In genomic region chr2:85706604-85707296, GRCh38 we compare ENCODE assay signal across 10 cellular contexts. TPM values are rescaled to one million over a fixed set of nuclear protein-coding genes. Genes with fewer than 3 reads are reported as not detected.
A peak's percentile ranks its signal among the peaks of the same experiment; 100 is the strongest.
DNase-seq lines count a peak whose midpoint lies in the region; ATAC-seq and TF ChIP-seq lines count a peak whose summit lies in the region.
"Had no signal": no experiment of that assay in that cellular context is flagged by ENCODE, and none has a peak within 500 bp of the region (broad histone marks: within the 10 kb centered on the region; RNA-seq: fewer than 3 reads in every experiment).

No MANE protein-coding gene starts in this region.

- H3K27ac ChIP-seq in PC-3 (ENCODE audit: low read length) (no peak overlapping the region), gastroesophageal sphincter (peak overlapping the region in 3 of 4 donors; percentile 63 to 80 (median 74))

- TF ChIP-seq EP300 in gastroesophageal sphincter (IDR thresholded peaks at IDR 0.05), result no peak

- intact Hi-C loops in PC-3 (cut with micrococcal nuclease) (loop anchor here (1.0 kb wide), 2 partner anchors 27 to 69 kb away; no protein-coding TSS in a partner anchor), sciatic nerve (cut with DNase I) (no loop called here), mucosa of descending colon (cut with DNase I, micrococcal nuclease) (no loop called here)

- POLR2A ChIA-PET in PC-3 (lab: Charles Lee; ENCODE audit: unreplicated experiment), result no interaction called here

- no peak overlapping the region for H3K9ac ChIP-seq in PC-3 (ENCODE audit: low read length)

- 0 out of 2 replicates have a peak overlapping the region, but pooled peaks have one; percentile 11 for H3K4me2 ChIP-seq in PC-3 (ENCODE audit: low read length)

- no peaks in the 10 kb centered on the region for H3K36me3 Mint-ChIP-seq in progenitor cell of endocrine pancreas (ENCODE audit: insufficient read depth)

- H3K9me2 ChIP-seq in PC-3 (replicated peaks; ENCODE audit: low read length), result no peaks in the 10 kb centered on the region

- H2AFZ ChIP-seq in PC-3 (ENCODE audit: low read length), result no peak overlapping the region

- no peaks in the 10 kb centered on the region for H3K9me3 ChIP-seq in PC-3 (ENCODE audit: low read length)
- no peaks in the 10 kb centered on the region for H3K9me3 ChIP-seq in gastroesophageal sphincter
- H3K9me3 ChIP-seq in mucosa of descending colon, result no peaks in the 10 kb centered on the region

- no peak overlapping the region for H3K4me3 ChIP-seq in PC-3 (ENCODE audit: low read length)
- H3K4me3 ChIP-seq in gastroesophageal sphincter, result no peak overlapping the region
- H3K4me3 ChIP-seq in mucosa of descending colon, result no peak overlapping the region

- H3K9me3 Mint-ChIP-seq in progenitor cell of endocrine pancreas (ENCODE audit: low read depth), result no peaks in the 10 kb centered on the region
- H3K9me3 Mint-ChIP-seq: activated naive CD4-positive, alpha-beta T cell treated with anti-CD3 and anti-CD28 coated beads for 36 hours had no signal

- H3K79me2 ChIP-seq in PC-3 (ENCODE audit: low read length), result no peaks in the 10 kb centered on the region

- H3K27ac Mint-ChIP-seq in progenitor cell of endocrine pancreas, result no peak overlapping the region
- H3K27ac Mint-ChIP-seq: activated naive CD4-positive, alpha-beta T cell treated with anti-CD3 and anti-CD28 coated beads for 36 hours had no signal

- ATAC-seq in GM18505 (IDR thresholded peaks at IDR 0.05; ENCODE audit: unreplicated experiment) (peak; percentile 3), PC-3 (no peak), gastroesophageal sphincter (no peak), sciatic nerve (peak; percentile 33), mucosa of descending colon (no peak), HG02981 (IDR thresholded peaks at IDR 0.05; ENCODE audit: unreplicated experiment) (no peak)

- H3K36me3 ChIP-seq in PC-3 (ENCODE audit: low read depth, low read length) (no peaks in the 10 kb centered on the region), gastroesophageal sphincter (no peaks in the 10 kb centered on the region), mucosa of descending colon (ENCODE audit: low read depth) (no peaks in the 10 kb centered on the region)

- no TSS peak for BruUV-seq in PC-3 (replicated peaks; lab: Mats Ljungman, UMichigan)

- H3K27me3 ChIP-seq in PC-3 (ENCODE audit: low read length) (no peaks in the 10 kb centered on the region), gastroesophageal sphincter (no peaks in the 10 kb centered on the region)

- no peaks in the 10 kb centered on the region for H3F3A ChIP-seq in PC-3 (ENCODE audit: low read length, unreplicated experiment)

- H3K4me1 ChIP-seq in PC-3 (ENCODE audit: insufficient read depth, low read length) (peaks cover 34% of the 10 kb centered on the region), gastroesophageal sphincter (peaks cover 0 to 33% (median 12%) of the 10 kb centered on the region in 3 donors), mucosa of descending colon (ENCODE audit: low read depth) (peaks cover 12% of the 10 kb centered on the region)

- CTCF ChIA-PET in PC-3 (lab: Charles Lee), result interaction anchor here (0.5 to 1.0 kb wide), 3 partner anchors 35 to 69 kb away, joined by 3 read pairs; no protein-coding TSS in a partner anchor

- TF ChIP-seq POLR2A in GM18505 (IDR thresholded peaks at IDR 0.05; ENCODE audit: borderline replicate concordance, extremely low read depth, insufficient read depth, insufficient read length) (no peak), gastroesophageal sphincter (IDR thresholded peaks at IDR 0.05) (no peak)

- no peak overlapping the region for H3K4me3 Mint-ChIP-seq in progenitor cell of endocrine pancreas (ENCODE audit: low read depth)
- H3K4me3 Mint-ChIP-seq: activated naive CD4-positive, alpha-beta T cell treated with anti-CD3 and anti-CD28 coated beads for 36 hours had no signal

- H3K27me3 Mint-ChIP-seq in progenitor cell of endocrine pancreas, result peaks cover 50% of the 10 kb centered on the region

- no peak for DNase-seq in PC-3
- no peak for DNase-seq in sciatic nerve (ENCODE audit: low spot score)
- DNase-seq in stimulated activated CD4-positive, alpha-beta T cell treated with anti-CD3 and anti-CD28 coated beads, Interleukin-2, amount 100 ng/mL, for 48 hours, result no peak
- no peak for DNase-seq in mucosa of descending colon
- DNase-seq in progenitor cell of endocrine pancreas (ENCODE audit: low spot score, unreplicated experiment), result no peak

- H3K4me1 Mint-ChIP-seq in progenitor cell of endocrine pancreas (ENCODE audit: low read depth), result peaks cover 8% of the 10 kb centered on the region

- no peak for TF ChIP-seq CTCF in PC-3 (conservative IDR thresholded peaks at IDR 0.05; ENCODE audit: low read depth, low read length)
- no peak for TF ChIP-seq CTCF in gastroesophageal sphincter (IDR thresholded peaks at IDR 0.05)
- TF ChIP-seq CTCF in mucosa of descending colon (IDR thresholded peaks at IDR 0.05), result no peak
- no peak for TF ChIP-seq CTCF in progenitor cell of endocrine pancreas (IDR thresholded peaks at IDR 0.05; ENCODE audit: unreplicated experiment)

- H4K20me1 ChIP-seq in PC-3 (ENCODE audit: low read length), result no peaks in the 10 kb centered on the region

- WGBS in gastroesophageal sphincter (ENCODE audit: low coverage in 1 of 2), 2 donors, result 86 to 90% methylated on average over 2 to 9 of the region's 10 CpGs

RNA-seq across cellular contexts. Expression of gene GNLY, which starts 12.6 kb away (rescaled TPM):
- not detected in 2 replicates for total RNA-seq in PC-3 (2014; rRNA removed)
- total RNA-seq in gastroesophageal sphincter, result 1 to 10 TPM in 1 of 4 donors, under 1 TPM in 1, not detected in 2; 0.54 to 3.1 TPM
- total RNA-seq in sciatic nerve, result 8.4 TPM
- total RNA-seq in mucosa of descending colon, result 1 to 10 TPM; 3.0 to 6.5 (median 4.3) TPM
- total RNA-seq in progenitor cell of endocrine pancreas, result not detected in 2 replicates

RNA-seq across cellular contexts. Expression of gene SFTPB, which starts 38.8 kb away (rescaled TPM):
- total RNA-seq in PC-3 (2014; rRNA removed) (not detected in 2 replicates), gastroesophageal sphincter (not detected), sciatic nerve (6.1 TPM), mucosa of descending colon (1 to 10 TPM in 2 of 3 donors, not detected in 1; 1.3 to 2.2 TPM), progenitor cell of endocrine pancreas (not detected in 2 replicates)
- total RNA-seq: activated naive CD4-positive, alpha-beta T cell treated with anti-CD3 and anti-CD28 coated beads for 36 hours; T-helper 1 cell treated with Interleukin-12 subunit alpha and Interleukin-12 subunit beta and Interleukin-4 antibody, amounts not matched to agents 30 ng/mL and 1 ng/mL, for 36 hours had no signal

RNA-seq across cellular contexts. Expression of gene ATOH8, which starts 47.0 kb away (rescaled TPM):
- total RNA-seq in PC-3 (2014; rRNA removed), result 0.04 TPM in 1 of 2 replicates, not detected in the other
- total RNA-seq in gastroesophageal sphincter, result 10 to 100 TPM; 34.5 to 79.5 (median 59.6) TPM
- total RNA-seq in sciatic nerve, result 57.2 TPM
- total RNA-seq in mucosa of descending colon, result 1 to 10 TPM; 1.9 to 8.7 (median 2.8) TPM
- total RNA-seq in progenitor cell of endocrine pancreas, result 1.3 and 1.7 TPM in 2 replicates
- total RNA-seq: activated naive CD4-positive, alpha-beta T cell treated with anti-CD3 and anti-CD28 coated beads for 36 hours had no signal

Comparison
In these comparisons a context has a peak if more than half of its experiments do, and no peak if none do; other contexts are left out.
1. ATAC-seq: peak in GM18505 (single experiment) and sciatic nerve (single experiment); none in PC-3 (single experiment), gastroesophageal sphincter (single experiment), mucosa of descending colon (single experiment) and HG02981 (single experiment).